ENCODE assay signal across 30 cellular contexts in genomic region chr2:105296017-105296611, GRCh38. TPM values are rescaled to one million over a fixed set of nuclear protein-coding genes. Genes with fewer than 3 reads are reported as not detected.
DNase-seq lines count a peak whose midpoint lies in the region; ATAC-seq and TF ChIP-seq lines count a peak whose summit lies in the region.
"Had no signal": no experiment of that assay in that cellular context is flagged by ENCODE, and none has a peak within 500 bp of the region (broad histone marks: within the 10 kb centered on the region; RNA-seq: fewer than 3 reads in every experiment).

No MANE protein-coding gene starts in this region.

- no TSS peak for BruUV-seq in MCF 10A (replicated peaks; lab: Mats Ljungman, UMichigan)

- no peaks in the 10 kb centered on the region for H3K27me3 ChIP-seq in body of pancreas
- H3K27me3 ChIP-seq: BE2C had no signal

- H3K27me3 Mint-ChIP-seq in MCF 10A (ENCODE audit: insufficient read depth, unreplicated experiment) (no peaks in the 10 kb centered on the region), mesothelial cell of epicardium (ENCODE audit: low read depth) (no peaks in the 10 kb centered on the region)

- H3K27ac Mint-ChIP-seq in MCF 10A (ENCODE audit: low read depth, unreplicated experiment) (no peak overlapping the region), mesothelial cell of epicardium (peak overlapping the region; percentile 39)
- H3K27ac Mint-ChIP-seq: CD14-positive monocyte, HFFc6 had no signal

- no peak overlapping the region for H3K4me3 ChIP-seq in body of pancreas
- H3K4me3 ChIP-seq: GM23248, HAP-1, SK-N-MC had no signal

- CTCF ChIA-PET in MCF 10A (lab: Yijun Ruan, JAX), result interaction anchor here (0.6 to 4.0 kb wide), 6 partner anchors 14 to 240 kb away, joined by 3 to 19 read pairs (median 3); no protein-coding TSS in a partner anchor

- ATAC-seq in body of pancreas (peak; percentile 55), GM19351 (IDR thresholded peaks at IDR 0.05; ENCODE audit: unreplicated experiment) (no peak), GM21723 (IDR thresholded peaks at IDR 0.05; ENCODE audit: unreplicated experiment) (no peak)
- ATAC-seq: Panc1 had no signal

- H3K4me1 ChIP-seq in body of pancreas, result peaks cover 18% of the 10 kb centered on the region
- H3K4me1 ChIP-seq: BE2C had no signal

- H3K27ac ChIP-seq in body of pancreas, result peak overlapping the region in 2 of 4 donors; percentile 14 to 24
- H3K27ac ChIP-seq: GM23248, RWPE1, SK-N-MC had no signal

- POLR2A ChIA-PET in MCF 10A (lab: Yijun Ruan, JAX), result interaction anchor here (0.7 kb wide), 1 partner anchor 38 kb away, joined by 3 read pairs; no protein-coding TSS in a partner anchor

- H3K9me3 Mint-ChIP-seq in MCF 10A (ENCODE audit: unreplicated experiment), result no peaks in the 10 kb centered on the region
- no peaks in the 10 kb centered on the region for H3K9me3 Mint-ChIP-seq in mesothelial cell of epicardium
- H3K9me3 Mint-ChIP-seq: CD14-positive monocyte, HFFc6 had no signal

- WGBS in body of pancreas, 2 donors, result 25 to 37% methylated on average over 7 of the region's 7 CpGs

- H3K4me1 Mint-ChIP-seq in MCF 10A (ENCODE audit: insufficient read depth, unreplicated experiment), result peaks cover 11% of the 10 kb centered on the region
- H3K4me1 Mint-ChIP-seq in mesothelial cell of epicardium, result peaks cover 18% of the 10 kb centered on the region
- H3K4me1 Mint-ChIP-seq: CD14-positive monocyte had no signal

- H3K4me3 Mint-ChIP-seq in MCF 10A (ENCODE audit: unreplicated experiment) (no peak overlapping the region), mesothelial cell of epicardium (no peak overlapping the region)
- H3K4me3 Mint-ChIP-seq: CD14-positive monocyte, HFFc6 had no signal

- peaks cover 0 to 15% of the 10 kb centered on the region in 2 donors for H3K36me3 ChIP-seq in body of pancreas (replicated peaks in 1 of 2; ENCODE audit: insufficient read depth in 1 of 2, low read depth in 2 of 2)

- in situ Hi-C loops in T47D (cut with HindIII; ENCODE audit: low pct_unique_long_range_greater_than_20kb, low sequenced_read_pairs), result no loop called here

- no peaks in the 10 kb centered on the region for H3K9me3 ChIP-seq in body of pancreas
- H3K9me3 ChIP-seq: BE2C, HAP-1 had no signal

- TF ChIP-seq CTCF in MCF 10A (IDR thresholded peaks at IDR 0.05; ENCODE audit: unreplicated experiment), result no peak
- no peak for TF ChIP-seq CTCF in body of pancreas (IDR thresholded peaks at IDR 0.05)
- TF ChIP-seq CTCF in mesothelial cell of epicardium (IDR thresholded peaks at IDR 0.05; ENCODE audit: unreplicated experiment), result no peak

- DNase-seq in T47D (ENCODE audit: low read depth in 1 of 2, low spot score in 1 of 2), result peak; percentile 6 to 88
- no peak for DNase-seq in MCF 10A (ENCODE audit: unreplicated experiment)
- DNase-seq in body of pancreas, result peak in 2 of 4 donors; percentile 8 to 39
- no peak for DNase-seq in mesothelial cell of epicardium (ENCODE audit: low spot score in 2 of 2, unreplicated experiment in 2 of 2)
- DNase-seq in renal cortical epithelial cell (ENCODE audit: low read depth), result peak; percentile 60
- DNase-seq in inferior parietal cortex (ENCODE audit: extremely low spot score), result no peak
- DNase-seq: 8988T, ACHN, BE2C, Calu3, DMS79 treated with DMSO at 0.1 percent for 48 hours, GF-D8, GM23248, HFFc6, KBM-7, MM.1S, NCI-H1694, NCI-H2081, NCI-H2227 treated with DMSO at 0.1 percent for 48 hours, NCI-H526 treated with DMSO at 0.1 percent for 48 hours, SHP77 had no signal

- TF ChIP-seq POLR2A in body of pancreas (IDR thresholded peaks at IDR 0.05), result no peak

- peaks cover 54% of the 10 kb centered on the region for H3K36me3 Mint-ChIP-seq in MCF 10A (ENCODE audit: insufficient read depth, unreplicated experiment)
- H3K36me3 Mint-ChIP-seq in mesothelial cell of epicardium, result peaks cover 25% of the 10 kb centered on the region

- intact Hi-C loops in MCF 10A (cut with micrococcal nuclease) (no loop called here), body of pancreas (cut with DNase I) (no loop called here)

RNA-seq across cellular contexts. Expression of gene TGFBRAP1, which starts 33.4 kb away (rescaled TPM):
- total RNA-seq in MCF 10A (2022) (16.8 and 19.3 TPM in 2 replicates), body of pancreas (10 to 100 TPM; 11.2 to 12.9 TPM), mesothelial cell of epicardium (23.3 to 24.1 TPM (median 23.6 TPM) in 3 replicates), renal cortical epithelial cell (27.8 and 45.1 TPM in 2 replicates)

RNA-seq across cellular contexts. Expression of gene C2orf49, which starts 41.2 kb away (rescaled TPM):
- 24.2 and 24.5 TPM in 2 replicates for total RNA-seq in MCF 10A (2022)
- total RNA-seq in body of pancreas, result 10 to 100 TPM in 1 of 2 donors, 1 to 10 TPM in 1; 7.9 to 15.3 TPM
- 20.7 to 23.3 TPM (median 20.8 TPM) in 3 replicates for total RNA-seq in mesothelial cell of epicardium
- total RNA-seq in renal cortical epithelial cell, result 24.0 and 30.3 TPM in 2 replicates

RNA-seq across cellular contexts. Expression of gene GPR45, which starts 54.6 kb away (rescaled TPM):
- not detected in 2 replicates for total RNA-seq in MCF 10A (2022)
- total RNA-seq in body of pancreas, result not detected
- total RNA-seq in mesothelial cell of epicardium, result not detected in 3 replicates
- total RNA-seq in renal cortical epithelial cell, result not detected in 2 replicates
- total RNA-seq: Calu3, GM23248, HFFc6, LHCN-M2, NCI-H460 had no signal

Comparison
In these comparisons a context has a peak if more than half of its experiments do, and no peak if none do; other contexts are left out.
1. DNase-seq: peak in T47D (2 of 2) and renal cortical epithelial cell (single experiment); none in MCF 10A (single experiment), mesothelial cell of epicardium (0 of 2) and inferior parietal cortex (single experiment).